In genomic region chr13:75492389-75492788, GRCh38 we compare ENCODE assay signal across 1 cellular context.
TF ChIP-seq lines count a peak whose summit lies in the region.

No MANE protein-coding gene starts in this region.

TF ChIP-seq in A549, 52 proteins besides CTCF, POLR2A, EP300 and RAD21:
- TF ChIP-seq CEBPB (IDR thresholded peaks at IDR 0.05) (peak; percentile 14 to 81; a peak in 3 of 4 replicates), FOSL2 (IDR thresholded peaks at IDR 0.05) (no peak), FOSL2 (CRISPR knock-in tag; IDR thresholded peaks at IDR 0.05) (peak; percentile 55; the same call in 1 of the 2 replicates), REST (IDR thresholded peaks at IDR 0.05) (no peak), MYC (IDR thresholded peaks at IDR 0.05; ENCODE audit: borderline replicate concordance, low read length) (no peak), CHD4 (IDR thresholded peaks at IDR 0.05; ENCODE audit: borderline replicate concordance) (no peak), ELK1 (IDR thresholded peaks at IDR 0.05; ENCODE audit: low read depth, low read length) (no peak)
